8 cellular contexts compared by ENCODE assay signal in genomic region chr1:20787100-20787774, GRCh38. TPM values are rescaled to one million over a fixed set of nuclear protein-coding genes. Genes with fewer than 3 reads are reported as not detected.
DNase-seq lines count a peak whose midpoint lies in the region; ATAC-seq and TF ChIP-seq lines count a peak whose summit lies in the region.

Gene HP1BP3 (minus strand): TSS chr1:20787307. CDS start chr1:20780440, 6,867 bp downstream.

- peak; percentile 87 for DNase-seq in DMS 273 (lab: John Stamatoyannopoulos, UW; ENCODE audit: unreplicated experiment)
- peak in 66 of 76 experiments; percentile 2 to 83 (median 60) for DNase-seq in HUDEP-2 (lab: John Stamatoyannopoulos, UW; ENCODE audit: unreplicated experiment in 76 of 76)
- DNase-seq in PC-3 = peak; percentile 53
- peak; percentile 92 for DNase-seq in activated T-cell treated with anti-CD3 and anti-CD28 coated beads, Interleukin-2, amount 50 U/mL, for 24 hours
- peak; percentile 51 for DNase-seq in stimulated activated CD8-positive, alpha-beta memory T cell treated with anti-CD3 and anti-CD28 coated beads, Interleukin-7, amount 100 ng/mL, for 24 hours (ENCODE audit: low read depth)

- peak within 1 kb of the TSS; percentile 90 for H3K4me2 ChIP-seq in PC-3 (ENCODE audit: low read length)

- no peaks in the 10 kb centered on the region for H3K9me3 Mint-ChIP-seq in activated T-cell treated with anti-CD3 and anti-CD28 coated beads, Interleukin-2, amount 50 U/mL, for 24 hours

- peaks cover 35% of the 10 kb centered on the region for H4K20me1 ChIP-seq in PC-3 (ENCODE audit: low read length)

- H3K4me1 ChIP-seq in PC-3 (ENCODE audit: insufficient read depth, low read length) (peaks cover 26% of the 10 kb centered on the region), muscle layer of duodenum (ENCODE audit: control insufficient read depth in 1 of 2, insufficient read depth in 2 of 2, low read length in 2 of 2) (peaks cover 0 to 22% of the 10 kb centered on the region in 2 donors)

- peaks cover 3% of the 10 kb centered on the region for H3F3A ChIP-seq in PC-3 (ENCODE audit: low read length, unreplicated experiment)

- TF ChIP-seq CTCF in PC-3 (conservative IDR thresholded peaks at IDR 0.05; ENCODE audit: low read depth, low read length) = no peak

- H3K27ac Mint-ChIP-seq in activated T-cell treated with anti-CD3 and anti-CD28 coated beads, Interleukin-2, amount 50 U/mL, for 24 hours = peak within 1 kb of the TSS; percentile 97

- H2AFZ ChIP-seq in PC-3 (ENCODE audit: low read length) = peak within 1 kb of the TSS; percentile 92

- H3K4me3 Mint-ChIP-seq in activated T-cell treated with anti-CD3 and anti-CD28 coated beads, Interleukin-2, amount 50 U/mL, for 24 hours = peak within 1 kb of the TSS; percentile 97

- H3K4me3 ChIP-seq in PC-3 (ENCODE audit: low read length) (peak within 1 kb of the TSS; percentile 98), muscle layer of duodenum (ENCODE audit: low read depth in 1 of 2, low read length in 2 of 2) (peak within 1 kb of the TSS; percentile 74 to 85)

- no TSS peak for BruUV-seq in PC-3 (replicated peaks; lab: Mats Ljungman, UMichigan)

- POLR2A ChIA-PET in PC-3 (lab: Charles Lee; ENCODE audit: unreplicated experiment) = interaction anchor here (0.5 to 0.6 kb wide), 3 partner anchors 55 to 331 kb away, joined by 3 to 18 read pairs (median 5); no protein-coding TSS in a partner anchor

- H3K9me3 ChIP-seq in PC-3 (ENCODE audit: low read length) = no peaks in the 10 kb centered on the region
- no peaks in the 10 kb centered on the region for H3K9me3 ChIP-seq in muscle layer of duodenum (ENCODE audit: control insufficient read depth in 1 of 2, low read length in 2 of 2)

- H3K27me3 ChIP-seq in PC-3 (ENCODE audit: low read length) (no peaks in the 10 kb centered on the region), muscle layer of duodenum (ENCODE audit: low read depth, low read length) (no peaks in the 10 kb centered on the region)

- ATAC-seq in GM21390 (IDR thresholded peaks at IDR 0.05; ENCODE audit: unreplicated experiment) (peak; percentile 51), PC-3 (peak; percentile 47), esophagus mucosa (peak; percentile 82)

- peak within 1 kb of the TSS; percentile 96 for H3K9ac ChIP-seq in PC-3 (ENCODE audit: low read length)

- H3K27ac ChIP-seq in PC-3 (ENCODE audit: low read length) = peak within 1 kb of the TSS; percentile 74
- peak within 1 kb of the TSS; percentile 95 for H3K27ac ChIP-seq in muscle layer of duodenum (ENCODE audit: low read length)

- H3K9me2 ChIP-seq in PC-3 (replicated peaks; ENCODE audit: low read length) = no peaks in the 10 kb centered on the region

- H3K36me3 Mint-ChIP-seq in activated T-cell treated with anti-CD3 and anti-CD28 coated beads, Interleukin-2, amount 50 U/mL, for 24 hours (ENCODE audit: low read depth) = peaks cover 25% of the 10 kb centered on the region

- H3K27me3 Mint-ChIP-seq in activated T-cell treated with anti-CD3 and anti-CD28 coated beads, Interleukin-2, amount 50 U/mL, for 24 hours = peaks cover 3% of the 10 kb centered on the region

- CTCF ChIA-PET in PC-3 (lab: Charles Lee) = interaction anchor here (0.5 to 1.7 kb wide), 4 partner anchors 89 to 181 kb away, joined by 3 to 9 read pairs (median 4); no protein-coding TSS in a partner anchor

- no peaks in the 10 kb centered on the region for H3K36me3 ChIP-seq in PC-3 (ENCODE audit: low read depth, low read length)
- H3K36me3 ChIP-seq in muscle layer of duodenum (ENCODE audit: control insufficient read depth in 1 of 2, insufficient read depth in 2 of 2, low read length in 2 of 2) = peaks cover 0 to 12% of the 10 kb centered on the region in 2 donors

- peaks cover 43% of the 10 kb centered on the region for H3K79me2 ChIP-seq in PC-3 (ENCODE audit: low read length)

- peaks cover 28% of the 10 kb centered on the region for H3K4me1 Mint-ChIP-seq in activated T-cell treated with anti-CD3 and anti-CD28 coated beads, Interleukin-2, amount 50 U/mL, for 24 hours (ENCODE audit: low read depth)

- intact Hi-C loops in PC-3 (cut with micrococcal nuclease) = loop anchor here (2.0 to 5.0 kb wide), 6 partner anchors 54 to 410 kb away; partner anchors contain the start of genes DDOST and SH2D5

RNA-seq across cellular contexts. Expression of gene HP1BP3, which starts in this region (rescaled TPM):
- total RNA-seq in PC-3 (2014; rRNA removed) (243 and 321 TPM in 2 replicates), esophagus mucosa (147 TPM)

Comparison
In these comparisons a context has a peak if more than half of its experiments do, and no peak if none do; other contexts are left out.
1. Peak in every context shown above with its lines: DNase-seq, ATAC-seq, H3K4me3 ChIP-seq and H3K27ac ChIP-seq.